ENCODE assay signal across 8 cellular contexts in the genomic region with DNA sequence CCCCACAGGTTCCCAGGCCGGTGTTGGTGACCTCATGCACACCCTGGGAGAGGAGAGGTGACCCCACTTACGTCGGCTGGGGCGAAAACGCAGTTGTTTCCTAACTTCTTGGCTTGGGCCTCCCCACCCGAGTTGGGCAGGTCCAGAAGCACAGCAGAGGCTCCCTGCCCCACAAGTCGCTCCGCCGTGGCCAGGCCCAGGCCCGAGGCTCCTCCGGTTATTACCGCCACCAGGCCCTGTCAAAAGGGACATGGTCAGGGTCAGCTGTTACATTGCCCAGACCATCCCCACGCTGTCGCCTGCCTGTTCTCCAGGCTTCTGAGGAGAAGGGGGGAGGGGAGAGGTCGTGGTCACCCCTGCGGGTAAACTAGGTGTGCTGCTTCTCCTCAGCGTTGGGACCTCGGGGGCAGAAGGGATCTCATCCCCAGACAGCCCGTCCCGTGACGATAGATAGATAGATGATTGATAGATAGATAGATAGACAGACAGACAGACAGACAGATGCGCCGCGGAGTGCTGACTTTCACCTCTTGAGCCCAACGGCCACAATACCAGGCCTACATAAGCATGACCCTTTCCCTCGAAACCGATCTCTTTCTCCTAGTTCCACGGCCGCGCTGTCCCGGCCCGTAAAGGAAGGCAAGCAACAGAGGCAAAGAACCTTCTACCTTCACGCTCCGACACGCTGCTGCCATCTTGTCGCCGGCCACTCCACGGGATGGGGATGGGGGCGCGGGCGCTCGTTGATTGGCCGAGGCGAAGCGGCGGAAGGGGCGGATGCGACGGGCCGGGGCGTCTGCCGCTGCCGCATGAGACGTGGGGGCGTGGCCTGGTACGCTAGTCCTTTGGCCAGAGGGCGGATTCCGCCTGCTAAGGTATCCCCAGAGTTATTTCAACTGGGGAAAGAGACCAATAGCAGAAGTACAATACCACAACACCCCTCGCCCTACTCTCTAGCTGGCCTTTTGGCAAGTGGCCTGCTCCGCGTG. TPM values are rescaled to one million over a fixed set of nuclear protein-coding genes. Genes with fewer than 3 reads are reported as not detected.
DNase-seq lines count a peak whose midpoint lies in the region; ATAC-seq, FAIRE-seq and TF ChIP-seq lines count a peak whose summit lies in the region.

A gene (minus strand): TSS at position 720 of the 989 bp plus-strand sequence. CDS start 25 bp downstream, at position 695.

- H3K4me3 ChIP-seq in HUES64 (ENCODE audit: low read length), result peak within 1 kb of the TSS; percentile 99
- peak within 1 kb of the TSS; percentile 44 to 82 (median 52) for H3K4me3 ChIP-seq in endothelial cell of umbilical vein (replicated peaks in 1 of 3; ENCODE audit: insufficient read depth in 1 of 3, low read depth in 1 of 3, low read length in 3 of 3)
- peak within 1 kb of the TSS; percentile 63 for H3K4me3 ChIP-seq in mononuclear cell (ENCODE audit: low read length)

- H3K9me3 ChIP-seq in HUES64 (ENCODE audit: insufficient read depth, low read depth, low read length), result no peaks in the 10 kb centered on the region
- no peaks in the 10 kb centered on the region for H3K9me3 ChIP-seq in endothelial cell of umbilical vein (replicated peaks; ENCODE audit: control insufficient read depth, insufficient read depth, low read length)
- H3K9me3 ChIP-seq in mononuclear cell (ENCODE audit: low read depth, low read length), result no peaks in the 10 kb centered on the region

- peaks cover 11% of the 10 kb centered on the region for H3K27me3 Mint-ChIP-seq in Calu3 (ENCODE audit: unreplicated experiment)

- H3K36me3 Mint-ChIP-seq in Calu3 (ENCODE audit: insufficient read depth, unreplicated experiment), result peaks cover 24% of the 10 kb centered on the region

- H3K27ac ChIP-seq in HUES64 (ENCODE audit: low read depth, low read length) (no peak within 1 kb of the TSS; the same call in 1 of the 2 replicates), endothelial cell of umbilical vein (ENCODE audit: insufficient read depth, low read depth, low read length) (peak within 1 kb of the TSS; percentile 51)

- peaks cover 5% of the 10 kb centered on the region for H3K79me2 ChIP-seq in endothelial cell of umbilical vein (ENCODE audit: control insufficient read depth, insufficient read depth, low read length)

- dilution Hi-C loops in endothelial cell of umbilical vein (cut with MboI; ENCODE audit: extremely low pct_ligation_motif_present, low sequenced_read_pairs), result no loop called here

- peak; percentile 76 for TF ChIP-seq POLR2A in endothelial cell of umbilical vein (IDR thresholded peaks at IDR 0.05; ENCODE audit: low read depth, low read length)

- peak; percentile 99 for FAIRE-seq in endothelial cell of umbilical vein (lab: Jason Lieb, UNC)

- intact Hi-C loops in Calu3 (cut with micrococcal nuclease; ENCODE audit: unreplicated experiment) (no loop called here), endothelial cell of umbilical vein (cut with micrococcal nuclease) (loop anchor here (1.0 kb wide), 1 partner anchor 12 kb away; a partner anchor contains a TSS)

- peak within 1 kb of the TSS; percentile 87 for H3K27ac Mint-ChIP-seq in Calu3 (ENCODE audit: unreplicated experiment)

- POLR2A ChIA-PET in endothelial cell of umbilical vein (lab: Charles Lee), result interaction anchor here (1.2 kb wide), 1 partner anchor 11 kb away, joined by 3 read pairs; a partner anchor contains a TSS

- CTCF ChIA-PET in Calu3 (lab: Charles Lee) (no interaction called here), endothelial cell of umbilical vein (lab: Charles Lee) (interaction anchor here (0.8 to 1.6 kb wide), 3 partner anchors 8 to 185 kb away, joined by 3 to 4 read pairs (median 3); no protein-coding TSS in a partner anchor)

- H3K9ac ChIP-seq in HUES64 (ENCODE audit: low read depth, low read length) (peak within 1 kb of the TSS; percentile 82), endothelial cell of umbilical vein (replicated peaks; ENCODE audit: extremely low read depth, insufficient read depth, low read length) (peak within 1 kb of the TSS; percentile 78)

- peak; percentile 94 for ATAC-seq in GM21447 (IDR thresholded peaks at IDR 0.05; ENCODE audit: unreplicated experiment)

- H3K4me1 ChIP-seq in HUES64 (ENCODE audit: insufficient read depth, low read length) (no peaks in the 10 kb centered on the region), endothelial cell of umbilical vein (ENCODE audit: control insufficient read depth, extremely low read depth, insufficient read depth, low read length) (peaks cover 2% of the 10 kb centered on the region), mononuclear cell (ENCODE audit: insufficient read depth, low read length) (peaks cover 24% of the 10 kb centered on the region)

- peak within 1 kb of the TSS; percentile 93 for H2AFZ ChIP-seq in endothelial cell of umbilical vein (ENCODE audit: low read depth, low read length)

- BruUV-seq in Calu3 (replicated peaks; lab: Mats Ljungman, UMichigan) (no TSS peak), endothelial cell of umbilical vein (replicated peaks; lab: Mats Ljungman, UMichigan) (TSS peak; percentile 61)

- H3K4me2 ChIP-seq in endothelial cell of umbilical vein (ENCODE audit: insufficient read depth, low read length), result peak within 1 kb of the TSS; percentile 65

- peaks cover 21% of the 10 kb centered on the region for H3K36me3 ChIP-seq in HUES64 (ENCODE audit: insufficient read depth, low read length)
- peaks cover 0 to 17% of the 10 kb centered on the region in 2 experiments for H3K36me3 ChIP-seq in endothelial cell of umbilical vein (ENCODE audit: control insufficient read depth in 2 of 2, extremely low read depth in 1 of 2, insufficient read depth in 2 of 2, low read length in 2 of 2)

- peaks cover 9% of the 10 kb centered on the region for H3K4me1 Mint-ChIP-seq in Calu3 (ENCODE audit: low read depth, unreplicated experiment)

- H3K27me3 ChIP-seq in HUES64 (ENCODE audit: insufficient read depth, low read length) (peaks cover 2% of the 10 kb centered on the region), endothelial cell of umbilical vein (ENCODE audit: control insufficient read depth in 2 of 2, insufficient read depth in 2 of 2, low read length in 2 of 2) (no peaks in the 10 kb centered on the region), mononuclear cell (ENCODE audit: insufficient read depth, low read length) (no peaks in the 10 kb centered on the region)

- no peaks in the 10 kb centered on the region for H3K9me3 Mint-ChIP-seq in Calu3 (ENCODE audit: low read depth, unreplicated experiment)

- TF ChIP-seq CTCF in Calu3 (IDR thresholded peaks at IDR 0.05; ENCODE audit: unreplicated experiment), result no peak
- no peak for TF ChIP-seq CTCF in endothelial cell of umbilical vein (IDR thresholded peaks at IDR 0.05; ENCODE audit: extremely low read depth in 1 of 2, insufficient read depth in 1 of 2, low read depth in 1 of 2, low read length in 2 of 2)

- no peaks in the 10 kb centered on the region for H3K9me1 ChIP-seq in endothelial cell of umbilical vein (replicated peaks; ENCODE audit: control insufficient read depth, extremely low read depth, insufficient read depth, low read length)

- 5% methylated on average over 56 of the region's 61 CpGs for WGBS in HUES64

- DNase-seq in Calu3, result peak; percentile 93
- peak; percentile 93 for DNase-seq in OCI-M1 (lab: John Stamatoyannopoulos, UW)
- peak; percentile 82 for DNase-seq in activated T-cell treated with anti-CD3 and anti-CD28 coated beads for 24 hours (ENCODE audit: low read depth)
- DNase-seq in endothelial cell of umbilical vein (ENCODE audit: low read depth, low spot score), result peak; percentile 81
- DNase-seq in stimulated activated CD8-positive, alpha-beta memory T cell treated with anti-CD3 and anti-CD28 coated beads, Interleukin-4, amount 100 ng/mL, for 24 hours (ENCODE audit: low read depth), result peak; percentile 82

- no peaks in the 10 kb centered on the region for H4K20me1 ChIP-seq in endothelial cell of umbilical vein (replicated peaks; ENCODE audit: control insufficient read depth, extremely low read depth, insufficient read depth, low read length)

- H3K4me3 Mint-ChIP-seq in Calu3 (ENCODE audit: low read depth, unreplicated experiment), result peak within 1 kb of the TSS; percentile 88

TF ChIP-seq in endothelial cell of umbilical vein, 7 proteins besides CTCF, POLR2A, EP300 and RAD21:
- TF ChIP-seq GATA2 (IDR thresholded peaks at IDR 0.05; ENCODE audit: insufficient read depth, insufficient read length, low read depth, low read length), result no peak
- TF ChIP-seq, protein P1, sequence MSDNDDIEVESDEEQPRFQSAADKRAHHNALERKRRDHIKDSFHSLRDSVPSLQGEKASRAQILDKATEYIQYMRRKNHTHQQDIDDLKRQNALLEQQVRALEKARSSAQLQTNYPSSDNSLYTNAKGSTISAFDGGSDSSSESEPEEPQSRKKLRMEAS (IDR thresholded peaks at IDR 0.05; ENCODE audit: insufficient read depth, insufficient read length), result peak; percentile 18
- TF ChIP-seq POLR2AphosphoS5 (IDR thresholded peaks at IDR 0.05; ENCODE audit: insufficient read depth, low read depth, low read length), result no peak
- TF ChIP-seq EZH2 (IDR thresholded peaks at IDR 0.05; ENCODE audit: borderline replicate concordance, low read depth, low read length, severe bottlenecking), result no peak
- TF ChIP-seq FOS (IDR thresholded peaks at IDR 0.05; ENCODE audit: borderline replicate concordance, insufficient read depth, low read length), result no peak

RNA-seq across cellular contexts. Expression of the gene that starts here (rescaled TPM):
- total RNA-seq in Calu3 (2022), result 125 and 127 TPM in 2 replicates
- polyA plus RNA-seq in HUES64 (2013, experiment 1 of 2), result 95.6 TPM
- polyA plus RNA-seq in HUES64 (2013, experiment 2 of 2), result 84.1 TPM
- total RNA-seq in endothelial cell of umbilical vein, result 81.4 and 82.3 TPM in 2 replicates
- polyA plus RNA-seq in endothelial cell of umbilical vein, result 163 and 171 TPM in 2 replicates
- 163 and 200 TPM in 2 replicates for polyA plus RNA-seq in endothelial cell of umbilical vein (2011; cell fraction: cytosol; rRNA removed)
- polyA plus RNA-seq in endothelial cell of umbilical vein (2011; cell fraction: nucleus; rRNA removed), result 66.2 and 71.0 TPM in 2 replicates
- polyA plus RNA-seq in endothelial cell of umbilical vein (2012), result 77.3 and 95.3 TPM in 2 replicates
- polyA minus RNA-seq in endothelial cell of umbilical vein, result 67.9 and 79.0 TPM in 2 replicates
- polyA minus RNA-seq in endothelial cell of umbilical vein (2011; cell fraction: cytosol; rRNA and poly(A)+ RNA removed), result 132 TPM
- polyA minus RNA-seq in endothelial cell of umbilical vein (2011; cell fraction: nucleus; rRNA and poly(A)+ RNA removed), result 7.4 and 8.2 TPM in 2 replicates
- total RNA-seq in mononuclear cell, result 29.0 TPM
